ENCODE assay signal across 9 cellular contexts in the genomic region with DNA sequence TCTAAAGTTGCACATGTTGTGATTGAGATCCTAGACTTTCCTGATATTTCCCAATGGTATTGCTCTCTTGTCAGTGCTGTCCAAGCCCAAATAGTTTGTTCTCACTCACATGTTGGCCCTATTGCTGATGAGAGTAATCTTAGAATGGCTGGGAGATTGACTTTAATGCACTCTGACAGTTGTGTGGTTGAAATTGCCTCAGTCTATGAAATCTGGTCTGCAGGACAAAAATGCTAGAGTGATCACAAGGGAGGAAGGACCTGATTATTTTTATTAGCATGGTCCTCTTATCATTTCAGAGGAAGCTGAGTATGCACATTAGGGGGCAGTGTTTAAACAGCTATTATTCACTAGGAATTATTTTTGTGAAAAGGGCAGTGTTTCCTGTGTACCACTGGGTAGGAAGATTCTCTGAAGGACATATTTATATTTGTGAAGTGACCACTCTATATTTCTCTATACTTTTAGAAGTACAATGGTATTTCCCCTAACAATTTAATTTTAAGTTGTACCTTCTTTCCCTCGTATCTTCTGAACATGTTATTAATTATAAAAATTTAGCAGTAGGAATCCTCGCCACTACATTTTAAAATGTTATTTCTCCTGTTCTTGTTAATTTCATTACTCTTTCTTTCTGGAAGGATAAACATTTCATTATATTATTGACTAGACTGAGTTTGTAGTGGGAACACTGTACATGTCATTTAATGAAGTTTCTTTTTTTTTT.
A peak's percentile ranks its signal among the peaks of the same experiment; 100 is the strongest.
DNase-seq lines count a peak whose midpoint lies in the region; ATAC-seq and TF ChIP-seq lines count a peak whose summit lies in the region.
"Had no signal": no experiment of that assay in that cellular context is flagged by ENCODE, and none has a peak within 500 bp of the region (broad histone marks: within the 10 kb centered on the region; RNA-seq: fewer than 3 reads in every experiment).

No MANE protein-coding gene starts in this region.

- H3K27me3 ChIP-seq in ascending aorta (no peaks in the 10 kb centered on the region), left lung (no peaks in the 10 kb centered on the region), thyroid gland (no peaks in the 10 kb centered on the region)
- H3K27me3 ChIP-seq: SJCRH30 had no signal

- H3K4me1 ChIP-seq in ascending aorta (peaks cover 0 to 4% of the 10 kb centered on the region in 2 donors), left lung (no peaks in the 10 kb centered on the region), thyroid gland (no peaks in the 10 kb centered on the region)
- H3K4me1 ChIP-seq: SJCRH30 had no signal

- no peak overlapping the region for H3K27ac Mint-ChIP-seq in stimulated activated effector memory CD8-positive, alpha-beta T cell treated with anti-CD3 and anti-CD28 coated beads, Interleukin-12 subunit alpha, Interleukin-12 subunit beta, amount 100 ng/mL, for 72 hours

- H3K4me1 Mint-ChIP-seq in stimulated activated effector memory CD8-positive, alpha-beta T cell treated with anti-CD3 and anti-CD28 coated beads, Interleukin-12 subunit alpha, Interleukin-12 subunit beta, amount 100 ng/mL, for 72 hours, result no peaks in the 10 kb centered on the region

- H3K36me3 Mint-ChIP-seq in stimulated activated effector memory CD8-positive, alpha-beta T cell treated with anti-CD3 and anti-CD28 coated beads, Interleukin-12 subunit alpha, Interleukin-12 subunit beta, amount 100 ng/mL, for 72 hours, result no peaks in the 10 kb centered on the region

- H3K9me3 ChIP-seq in ascending aorta (no peaks in the 10 kb centered on the region), left lung (no peaks in the 10 kb centered on the region), thyroid gland (no peaks in the 10 kb centered on the region)
- H3K9me3 ChIP-seq: SJCRH30 had no signal

- H3K27ac ChIP-seq in ascending aorta, result no peak overlapping the region
- H3K27ac ChIP-seq in left lung, result no peak overlapping the region
- H3K27ac ChIP-seq in thyroid gland, result no peak overlapping the region
- H3K27ac ChIP-seq: SJCRH30 had no signal

- H3K4me3 Mint-ChIP-seq in stimulated activated effector memory CD8-positive, alpha-beta T cell treated with anti-CD3 and anti-CD28 coated beads, Interleukin-12 subunit alpha, Interleukin-12 subunit beta, amount 100 ng/mL, for 72 hours, result no peak overlapping the region

- H3K4me3 ChIP-seq in ascending aorta, result no peak overlapping the region
- no peak overlapping the region for H3K4me3 ChIP-seq in left lung
- no peak overlapping the region for H3K4me3 ChIP-seq in thyroid gland (replicated peaks in 1 of 3)
- H3K4me3 ChIP-seq: SJCRH30 had no signal

- peak; percentile 8 for DNase-seq in Ammon's horn (ENCODE audit: low spot score)
- peak; percentile 29 for DNase-seq in HT-29 (ENCODE audit: low spot score)
- DNase-seq in ascending aorta (ENCODE audit: low spot score in 2 of 2), result no peak
- DNase-seq in left lung, result no peak
- DNase-seq in thyroid gland, result no peak
- no peak for DNase-seq in stimulated activated effector memory CD8-positive, alpha-beta T cell treated with anti-CD3 and anti-CD28 coated beads, Interleukin-12 subunit alpha, Interleukin-12 subunit beta, amount 100 ng/mL, for 72 hours (ENCODE audit: low spot score in 2 of 2)
- DNase-seq in NCI-H2227 treated with DMSO at 0.1 percent for 48 hours (lab: John Stamatoyannopoulos, UW), result no peak

- no peaks in the 10 kb centered on the region for H3K9me3 Mint-ChIP-seq in stimulated activated effector memory CD8-positive, alpha-beta T cell treated with anti-CD3 and anti-CD28 coated beads, Interleukin-12 subunit alpha, Interleukin-12 subunit beta, amount 100 ng/mL, for 72 hours

- peak in 2 of 3 experiments; percentile 15 to 47 for TF ChIP-seq CTCF in ascending aorta (IDR thresholded peaks at IDR 0.05)
- TF ChIP-seq CTCF in left lung (IDR thresholded peaks at IDR 0.05), result no peak
- no peak for TF ChIP-seq CTCF in thyroid gland (IDR thresholded peaks at IDR 0.05)

- no peak for TF ChIP-seq POLR2A in thyroid gland (IDR thresholded peaks at IDR 0.05)

- H3K36me3 ChIP-seq in ascending aorta (no peaks in the 10 kb centered on the region), left lung (no peaks in the 10 kb centered on the region), thyroid gland (no peaks in the 10 kb centered on the region)
- H3K36me3 ChIP-seq: SJCRH30 had no signal

- intact Hi-C loops in ascending aorta (cut with DNase I), result no loop called here
- intact Hi-C loops in left lung (cut with DNase I), result no loop called here
- intact Hi-C loops in thyroid gland (cut with DNase I), result no loop called here

- peak; percentile 37 for ATAC-seq in left lung
- no peak for ATAC-seq in stimulated activated effector memory CD8-positive, alpha-beta T cell treated with anti-CD3 and anti-CD28 coated beads, Interleukin-12 subunit alpha, Interleukin-12 subunit beta, amount 100 ng/mL, for 72 hours
- no peak for ATAC-seq in GM18858 (IDR thresholded peaks at IDR 0.05; ENCODE audit: unreplicated experiment)

- WGBS in thyroid gland, 2 donors, result 83 to 96% methylated on average over 2 of the region's 2 CpGs

Comparison
In these comparisons a context has a peak if more than half of its experiments do, and no peak if none do; other contexts are left out.
1. DNase-seq: peak in Ammon's horn (single experiment) and HT-29 (single experiment); none in ascending aorta (0 of 2), left lung (0 of 2), thyroid gland (0 of 2), stimulated activated effector memory CD8-positive, alpha-beta T cell treated with anti-CD3 and anti-CD28 coated beads, Interleukin-12 subunit alpha, Interleukin-12 subunit beta, amount 100 ng/mL, for 72 hours (0 of 2) and NCI-H2227 treated with DMSO at 0.1 percent for 48 hours (single experiment).
2. CTCF ChIP-seq: peak in ascending aorta (2 of 3); none in left lung (0 of 2) and thyroid gland (0 of 6).